Comparison of ENCODE assay signal across 13 cellular contexts in genomic region chr3:29696311-29696710, GRCh38.
DNase-seq lines count a peak whose midpoint lies in the region; ATAC-seq and TF ChIP-seq lines count a peak whose summit lies in the region.
"Had no signal": no experiment of that assay in that cellular context is flagged by ENCODE, and none has a peak within 500 bp of the region (broad histone marks: within the 10 kb centered on the region; RNA-seq: fewer than 3 reads in every experiment).

No MANE protein-coding gene starts in this region.

- peak; percentile 67 for ATAC-seq in Right ventricle myocardium inferior
- no peak for ATAC-seq in left cardiac atrium
- ATAC-seq in HG03439 (IDR thresholded peaks at IDR 0.05; ENCODE audit: unreplicated experiment), result no peak
- ATAC-seq: stimulated activated naive B cell treated with anti-CD40 and anti-IgM and Interleukin-4, amounts not matched to agents 10 μg/mL and 1 μg/mL and 100 μg/mL, for 72 hours had no signal

- no peak overlapping the region for H3K4me3 ChIP-seq in fibroblast of the aortic adventitia (ENCODE audit: low read depth, low read length)

- H3K4me3 Mint-ChIP-seq in osteocyte (ENCODE audit: unreplicated experiment), result no peak overlapping the region
- no peak overlapping the region for H3K4me3 Mint-ChIP-seq in endothelial cell (ENCODE audit: unreplicated experiment)
- H3K4me3 Mint-ChIP-seq: stimulated activated naive B cell treated with anti-CD40 and anti-IgM and Interleukin-4, amounts not matched to agents 10 μg/mL and 1 μg/mL and 100 μg/mL, for 72 hours had no signal

- DNase-seq in Right ventricle myocardium inferior (ENCODE audit: missing footprints) (no peak), left cardiac atrium (no peak), fibroblast of the aortic adventitia (ENCODE audit: low read depth) (peak; percentile 64), osteocyte (ENCODE audit: extremely low spot score, unreplicated experiment) (no peak), NCI-H1694 treated with DMSO at 0.1 percent for 48 hours (lab: John Stamatoyannopoulos, UW) (no peak), endothelial cell (ENCODE audit: low spot score) (no peak), germinal center (ENCODE audit: low spot score) (no peak)
- DNase-seq: 8988T; activated T-cell treated with anti-CD3 and anti-CD28 coated beads, Interleukin-2, amount 50 U/mL, for 1 hour; NCI-H1436; NCI-H82; stimulated activated naive B cell treated with anti-CD40 and anti-IgM and Interleukin-4, amounts not matched to agents 10 μg/mL and 1 μg/mL and 100 μg/mL, for 72 hours had no signal

- peaks cover 66% of the 10 kb centered on the region for H3K4me1 Mint-ChIP-seq in osteocyte (ENCODE audit: unreplicated experiment)
- H3K4me1 Mint-ChIP-seq in endothelial cell (ENCODE audit: unreplicated experiment), result no peaks in the 10 kb centered on the region
- H3K4me1 Mint-ChIP-seq: stimulated activated naive B cell treated with anti-CD40 and anti-IgM and Interleukin-4, amounts not matched to agents 10 μg/mL and 1 μg/mL and 100 μg/mL, for 72 hours had no signal

- H3K27me3 Mint-ChIP-seq in osteocyte (ENCODE audit: unreplicated experiment), result no peaks in the 10 kb centered on the region
- no peaks in the 10 kb centered on the region for H3K27me3 Mint-ChIP-seq in endothelial cell (ENCODE audit: unreplicated experiment)
- H3K27me3 Mint-ChIP-seq: stimulated activated naive B cell treated with anti-CD40 and anti-IgM and Interleukin-4, amounts not matched to agents 10 μg/mL and 1 μg/mL and 100 μg/mL, for 72 hours had no signal

- peaks cover 12% of the 10 kb centered on the region for H3K36me3 Mint-ChIP-seq in osteocyte (ENCODE audit: unreplicated experiment)
- H3K36me3 Mint-ChIP-seq in endothelial cell (ENCODE audit: low read depth, unreplicated experiment), result peaks cover 6% of the 10 kb centered on the region

- H3K9me3 Mint-ChIP-seq in osteocyte (ENCODE audit: unreplicated experiment) (peaks cover 7% of the 10 kb centered on the region), endothelial cell (ENCODE audit: unreplicated experiment) (no peaks in the 10 kb centered on the region)

- H3K27ac Mint-ChIP-seq in osteocyte (ENCODE audit: unreplicated experiment) (peak overlapping the region; percentile 96), endothelial cell (ENCODE audit: unreplicated experiment) (no peak overlapping the region)
- H3K27ac Mint-ChIP-seq: stimulated activated naive B cell treated with anti-CD40 and anti-IgM and Interleukin-4, amounts not matched to agents 10 μg/mL and 1 μg/mL and 100 μg/mL, for 72 hours had no signal

- TF ChIP-seq CTCF in fibroblast of the aortic adventitia (IDR thresholded peaks at IDR 0.05; ENCODE audit: insufficient read depth, low read length), result no peak
- no peak for TF ChIP-seq CTCF in osteocyte (IDR thresholded peaks at IDR 0.05)
- TF ChIP-seq CTCF in endothelial cell (IDR thresholded peaks at IDR 0.05; ENCODE audit: unreplicated experiment), result no peak

- intact Hi-C loops in Right ventricle myocardium inferior (cut with DNase I), result loop anchor here (5.0 to 10.0 kb wide), 2 partner anchors 66 to 552 kb away; no protein-coding TSS in a partner anchor
- intact Hi-C loops in left cardiac atrium (cut with DNase I), result loop anchor here in 1 of 2 donors (5.0 kb wide), 1 partner anchor 66 kb away; no protein-coding TSS in a partner anchor
